31 cellular contexts compared by ENCODE assay signal in the genomic region with DNA sequence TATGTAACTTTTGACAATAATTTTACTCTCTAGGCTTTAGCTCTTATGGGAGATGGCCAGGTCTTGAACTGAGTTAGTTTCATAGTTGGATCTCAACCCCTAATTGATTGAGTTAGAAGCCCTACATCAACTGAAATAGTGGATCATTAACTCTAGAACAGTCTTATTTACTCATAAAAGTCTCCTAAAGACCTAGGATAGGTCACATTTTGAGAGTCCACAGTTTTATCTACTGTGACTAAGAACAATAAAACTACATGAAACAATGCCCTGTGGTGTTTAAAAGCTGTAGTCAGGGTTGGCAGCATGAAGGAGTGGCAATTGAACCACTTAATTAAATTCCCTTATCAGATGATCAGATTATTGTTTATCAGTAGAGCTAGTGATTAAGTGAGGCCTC.
"Had no signal": no experiment of that assay in that cellular context is flagged by ENCODE, and none has a peak within 500 bp of the region (broad histone marks: within the 10 kb centered on the region; RNA-seq: fewer than 3 reads in every experiment).

No MANE protein-coding gene starts in this region.

- H3K36me3 Mint-ChIP-seq: activated naive CD4-positive, alpha-beta T cell treated with anti-CD3 and anti-CD28 coated beads, Interleukin-2, amount 50 U/mL, for 72 hours; natural killer cell treated with Interleukin-12 subunit alpha and Interleukin-12 subunit beta and Interleukin-15 and Interleukin-18, amount 100 ng/mL, for 72 hours; stimulated activated memory B cell treated with anti-CD40 and anti-IgM and Interleukin-4, amounts not matched to agents 10 μg/mL and 1 μg/mL and 100 μg/mL, for 72 hours had no signal

- DNase-seq: activated CD4-positive, alpha-beta memory T cell treated with anti-CD3 and anti-CD28 coated beads, Interleukin-2, amount 10 ng/mL, durations not matched to agents 7 days and 5 days; activated CD4-positive, alpha-beta T cell treated with anti-CD3 and anti-CD28 coated beads for 48 hours; activated T-cell treated with anti-CD3 and anti-CD28 coated beads, Interleukin-2, amount 50 U/mL, for 4 hours; anterior cingulate cortex; cerebellar nuclear complex; hippocampal formation; left cardiac atrium; lower lobe of right lung; mesenchymal stem cell; stimulated activated CD4-positive, alpha-beta T cell treated with anti-CD3 and anti-CD28 coated beads, Interleukin-1b, Interleukin-23, amount 100 ng/mL, for 48 hours; stimulated activated CD4-positive, alpha-beta T cell treated with anti-CD3 and anti-CD28 coated beads, Interleukin-4, amount 100 ng/mL, for 4 hours; stimulated activated CD8-positive, alpha-beta memory T cell treated with anti-CD3 and anti-CD28 coated beads, Interleukin-4, amount 100 ng/mL, for 48 hours; stimulated activated naive CD8-positive, alpha-beta T cell treated with anti-CD3 and anti-CD28 coated beads, Interleukin-15, amount 100 ng/mL, for 72 hours; substantia nigra; SW 1271; T-helper 9 cell; thyroid gland; upper lobe of right lung had no signal

- H3K9me3 ChIP-seq: gastroesophageal sphincter, lower lobe of right lung, sigmoid colon, thyroid gland, upper lobe of right lung had no signal

- H3K4me1 ChIP-seq: thyroid gland had no signal

- H3K4me3 ChIP-seq: coronary artery, gastroesophageal sphincter, lower lobe of right lung, sigmoid colon, smooth muscle cell, thyroid gland, upper lobe of right lung had no signal

- H3K27ac Mint-ChIP-seq: activated CD4-positive, alpha-beta memory T cell treated with anti-CD3 and anti-CD28 coated beads, Interleukin-2, amount 10 ng/mL, durations not matched to agents 7 days and 5 days; activated naive CD4-positive, alpha-beta T cell treated with anti-CD3 and anti-CD28 coated beads, Interleukin-2, amount 50 U/mL, for 72 hours; activated T-helper 17 cell treated with anti-CD3 and anti-CD28 coated beads, Interleukin-2, amount 50 U/mL, for 72 hours; natural killer cell treated with Interleukin-12 subunit alpha and Interleukin-12 subunit beta and Interleukin-15 and Interleukin-18, amount 100 ng/mL, for 72 hours; stimulated activated memory B cell treated with anti-CD40 and anti-IgM and Interleukin-4, amounts not matched to agents 10 μg/mL and 1 μg/mL and 100 μg/mL, for 72 hours; T-helper 1 cell treated with Interleukin-12 subunit alpha and Interleukin-12 subunit beta and Interleukin-4 antibody, amounts not matched to agents 30 μg/mL and 1 μg/mL, for 36 hours had no signal

- H3K4me2 ChIP-seq: smooth muscle cell had no signal

- H3K9me3 Mint-ChIP-seq: activated CD4-positive, alpha-beta memory T cell treated with anti-CD3 and anti-CD28 coated beads, Interleukin-2, amount 10 ng/mL, durations not matched to agents 7 days and 5 days; activated naive CD4-positive, alpha-beta T cell treated with anti-CD3 and anti-CD28 coated beads, Interleukin-2, amount 50 U/mL, for 72 hours; activated T-cell treated with anti-CD3 and anti-CD28 coated beads, Interleukin-2, amount 50 U/mL, for 4 hours; activated T-helper 17 cell treated with anti-CD3 and anti-CD28 coated beads, Interleukin-2, amount 50 U/mL, for 72 hours; natural killer cell treated with Interleukin-12 subunit alpha and Interleukin-12 subunit beta and Interleukin-15 and Interleukin-18, amount 100 ng/mL, for 72 hours; stimulated activated memory B cell treated with anti-CD40 and anti-IgM and Interleukin-4, amounts not matched to agents 10 μg/mL and 1 μg/mL and 100 μg/mL, for 72 hours; stimulated activated naive CD8-positive, alpha-beta T cell treated with anti-CD3 and anti-CD28 coated beads, Interleukin-15, amount 100 ng/mL, for 72 hours; T-helper 1 cell treated with Interleukin-12 subunit alpha and Interleukin-12 subunit beta and Interleukin-4 antibody, amounts not matched to agents 30 μg/mL and 1 μg/mL, for 36 hours had no signal

- H3K27me3 ChIP-seq: gastroesophageal sphincter, sigmoid colon, thyroid gland, upper lobe of right lung had no signal

- ATAC-seq: activated naive CD4-positive, alpha-beta T cell treated with anti-CD3 and anti-CD28 coated beads, Interleukin-2, amount 50 U/mL, for 72 hours; activated T-cell treated with anti-CD3 and anti-CD28 coated beads, Interleukin-2, amount 50 U/mL, for 4 hours; activated T-helper 17 cell treated with anti-CD3 and anti-CD28 coated beads, Interleukin-2, amount 50 U/mL, for 72 hours; gastroesophageal sphincter; left cardiac atrium; lower lobe of right lung; natural killer cell treated with Interleukin-12 subunit alpha and Interleukin-12 subunit beta and Interleukin-15 and Interleukin-18, amount 100 ng/mL, for 72 hours; stimulated activated memory B cell treated with anti-CD40 and anti-IgM and Interleukin-4, amounts not matched to agents 10 μg/mL and 1 μg/mL and 100 μg/mL, for 72 hours; stimulated activated naive CD8-positive, alpha-beta T cell treated with anti-CD3 and anti-CD28 coated beads, Interleukin-15, amount 100 ng/mL, for 72 hours; upper lobe of right lung had no signal

- FAIRE-seq: endothelial cell of umbilical vein, keratinocyte, TTC549 had no signal

- H3K4me3 Mint-ChIP-seq: activated CD4-positive, alpha-beta memory T cell treated with anti-CD3 and anti-CD28 coated beads, Interleukin-2, amount 10 ng/mL, durations not matched to agents 7 days and 5 days; activated T-cell treated with anti-CD3 and anti-CD28 coated beads, Interleukin-2, amount 50 U/mL, for 4 hours; activated T-helper 17 cell treated with anti-CD3 and anti-CD28 coated beads, Interleukin-2, amount 50 U/mL, for 72 hours; natural killer cell treated with Interleukin-12 subunit alpha and Interleukin-12 subunit beta and Interleukin-15 and Interleukin-18, amount 100 ng/mL, for 72 hours; stimulated activated memory B cell treated with anti-CD40 and anti-IgM and Interleukin-4, amounts not matched to agents 10 μg/mL and 1 μg/mL and 100 μg/mL, for 72 hours; stimulated activated naive CD8-positive, alpha-beta T cell treated with anti-CD3 and anti-CD28 coated beads, Interleukin-15, amount 100 ng/mL, for 72 hours; T-helper 1 cell treated with Interleukin-12 subunit alpha and Interleukin-12 subunit beta and Interleukin-4 antibody, amounts not matched to agents 30 μg/mL and 1 μg/mL, for 36 hours had no signal

- H3K36me3 ChIP-seq: gastroesophageal sphincter, lower lobe of right lung, sigmoid colon, thyroid gland, upper lobe of right lung had no signal

- H3K27ac ChIP-seq: coronary artery, gastroesophageal sphincter, lower lobe of right lung, sigmoid colon, thyroid gland, upper lobe of right lung, VCaP had no signal

- H3K4me1 Mint-ChIP-seq: activated T-helper 17 cell treated with anti-CD3 and anti-CD28 coated beads, Interleukin-2, amount 50 U/mL, for 72 hours; stimulated activated memory B cell treated with anti-CD40 and anti-IgM and Interleukin-4, amounts not matched to agents 10 μg/mL and 1 μg/mL and 100 μg/mL, for 72 hours had no signal
